In genomic region chr6:47098570-47098993, GRCh38 we compare ENCODE assay signal across 16 cellular contexts. TPM values are rescaled to one million over a fixed set of nuclear protein-coding genes. Genes with fewer than 3 reads are reported as not detected.
DNase-seq lines count a peak whose midpoint lies in the region; ATAC-seq and TF ChIP-seq lines count a peak whose summit lies in the region.
"Had no signal": no experiment of that assay in that cellular context is flagged by ENCODE, and none has a peak within 500 bp of the region (broad histone marks: within the 10 kb centered on the region; RNA-seq: fewer than 3 reads in every experiment).

No MANE protein-coding gene starts in this region.

- CTCF ChIA-PET in Panc1 (lab: Charles Lee): no interaction called here

- no peak overlapping the region for H3K4me3 ChIP-seq in AG10803 (ENCODE audit: low read length)
- H3K4me3 ChIP-seq in Panc1 (ENCODE audit: low read depth in 2 of 2, low read length in 2 of 2): no peak overlapping the region
- no peak overlapping the region for H3K4me3 ChIP-seq in fibroblast of mammary gland (ENCODE audit: control insufficient read depth, low read depth, low read length)
- no peak overlapping the region for H3K4me3 ChIP-seq in testis
- H3K4me3 ChIP-seq: BLaER1 had no signal

- no TSS peak for BruUV-seq in Panc1 (replicated peaks; lab: Mats Ljungman, UMichigan)

- H3K36me3 ChIP-seq in Panc1 (ENCODE audit: control insufficient read depth, insufficient read depth, low read length) (no peaks in the 10 kb centered on the region), testis (ENCODE audit: low read depth, missing control alignments) (no peaks in the 10 kb centered on the region)
- H3K36me3 ChIP-seq: BLaER1 had no signal

- no peak for TF ChIP-seq POLR2A in testis (IDR thresholded peaks at IDR 0.05)

- ATAC-seq in Panc1: no peak
- no peak for ATAC-seq in GM18502 (IDR thresholded peaks at IDR 0.05; ENCODE audit: poor library complexity, unreplicated experiment)
- ATAC-seq: activated CD8-positive, alpha-beta T cell treated with anti-CD3 and anti-CD28 coated beads for 36 hours; stimulated activated naive B cell treated with anti-CD40 and anti-IgM and Interleukin-4, amounts not matched to agents 10 μg/mL and 1 μg/mL and 100 μg/mL, for 72 hours had no signal

- in situ Hi-C loops in Panc1 (cut with HindIII; ENCODE audit: low pct_unique_long_range_greater_than_20kb, low sequenced_read_pairs): no loop called here

- 77 to 82% methylated on average over 6 of the region's 6 CpGs for WGBS in testis, 2 donors

- peak overlapping the region; percentile 82 for H3K27ac ChIP-seq in Panc1 (ENCODE audit: low read length)
- no peak overlapping the region for H3K27ac ChIP-seq in testis
- H3K27ac ChIP-seq: BLaER1 had no signal

- POLR2A ChIA-PET in Panc1 (lab: Charles Lee): no interaction called here

- no peak for TF ChIP-seq CTCF in AG10803 (conservative IDR thresholded peaks at IDR 0.05; ENCODE audit: low read length)
- no peak for TF ChIP-seq CTCF in Panc1 (IDR thresholded peaks at IDR 0.05)
- TF ChIP-seq CTCF in fibroblast of mammary gland (conservative IDR thresholded peaks at IDR 0.05; ENCODE audit: control insufficient read depth, insufficient read depth, low read depth, low read length): no peak
- no peak for TF ChIP-seq CTCF in testis (IDR thresholded peaks at IDR 0.05)

- peak; percentile 83 for DNase-seq in AG10803 (ENCODE audit: low read depth)
- DNase-seq in Panc1 (ENCODE audit: low read depth, low spot score): no peak
- peak; percentile 88 for DNase-seq in fibroblast of mammary gland (ENCODE audit: low read depth)
- DNase-seq in mucosa of gallbladder (ENCODE audit: low spot score): peak; percentile 64
- no peak for DNase-seq in testis
- DNase-seq in RKO (ENCODE audit: low spot score): no peak
- no peak for DNase-seq in A172 (ENCODE audit: low spot score)
- DNase-seq: activated CD8-positive, alpha-beta T cell treated with anti-CD3 and anti-CD28 coated beads for 36 hours; activated gamma-delta T cell; DND-41; NCI-H69; SIG-M5; stimulated activated CD4-positive, alpha-beta T cell treated with anti-CD3 and anti-CD28 coated beads, Interleukin-4, amount 100 ng/mL, for 24 hours; stimulated activated naive B cell treated with anti-CD40 and anti-IgM and Interleukin-4, amounts not matched to agents 10 μg/mL and 1 μg/mL and 100 μg/mL, for 72 hours had no signal

- peaks cover 34% of the 10 kb centered on the region for H3K4me1 ChIP-seq in Panc1 (ENCODE audit: control insufficient read depth, insufficient read depth, low read length)
- H3K4me1 ChIP-seq in testis: no peaks in the 10 kb centered on the region

- no peaks in the 10 kb centered on the region for H3K9me3 ChIP-seq in Panc1 (ENCODE audit: control insufficient read depth, insufficient read depth, low read depth, low read length)
- no peaks in the 10 kb centered on the region for H3K9me3 ChIP-seq in testis
- H3K9me3 ChIP-seq: BLaER1 had no signal

- no peaks in the 10 kb centered on the region for H3K27me3 ChIP-seq in Panc1 (ENCODE audit: control insufficient read depth, insufficient read depth, low read length)
- H3K27me3 ChIP-seq in testis: no peaks in the 10 kb centered on the region
- H3K27me3 ChIP-seq: BLaER1 had no signal

- intact Hi-C loops in Panc1 (cut with micrococcal nuclease; ENCODE audit: unreplicated experiment) (loop anchor here (5.0 kb wide), 1 partner anchor 144 kb away; no protein-coding TSS in a partner anchor), testis (cut with DNase I; ENCODE audit: low total_unique reads) (no loop called here)

RNA-seq across cellular contexts. Expression of gene ADGRF1, which starts 56.5 kb away (rescaled TPM):
- total RNA-seq in Panc1 (2021; ENCODE audit: unreplicated experiment) (0.95 TPM), mucosa of gallbladder (10.4 TPM), testis (1 to 10 TPM; 2.4 to 5.4 TPM)
- polyA plus RNA-seq in Panc1 (2012; ENCODE audit: insufficient read length): 0.27 TPM
- polyA plus RNA-seq in testis (ENCODE audit: insufficient read depth, low read depth, low replicate concordance): 2.4 TPM
- not detected in 2 replicates for total RNA-seq in A172 (2014; rRNA removed; shearing (Covaris generic))
- total RNA-seq: activated CD8-positive, alpha-beta T cell treated with anti-CD3 and anti-CD28 coated beads for 36 hours had no signal

Comparison
In these comparisons a context has a peak if more than half of its experiments do, and no peak if none do; other contexts are left out.
1. DNase-seq: peak in AG10803 (single experiment), fibroblast of mammary gland (single experiment) and mucosa of gallbladder (single experiment); none in Panc1 (single experiment), testis (single experiment), RKO (single experiment) and A172 (single experiment).